In the genomic region with DNA sequence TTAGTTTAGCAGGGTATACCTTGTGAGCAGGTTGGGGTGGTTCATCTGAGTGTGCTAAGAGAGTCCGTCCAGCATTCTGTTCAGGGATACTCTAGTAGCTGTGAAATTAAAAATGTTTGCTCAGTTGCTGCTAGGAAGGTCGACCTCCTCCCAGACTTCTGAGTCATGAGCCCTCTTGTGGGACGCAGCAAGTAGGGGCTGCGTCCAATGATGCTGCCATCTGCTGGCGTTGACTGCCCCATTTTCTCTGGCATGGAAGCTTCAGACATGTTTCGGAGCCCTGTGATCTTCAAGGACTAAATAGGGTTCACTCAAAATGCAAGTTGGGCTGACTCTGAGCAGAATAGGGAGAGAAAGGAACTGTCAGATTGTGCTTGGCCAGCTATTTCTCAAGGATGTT, we compare ENCODE assay signal across 8 cellular contexts.
DNase-seq lines count a peak whose midpoint lies in the region; ATAC-seq and TF ChIP-seq lines count a peak whose summit lies in the region.

No MANE protein-coding gene starts in this region.

- no TSS peak for BruUV-seq in IMR-90 (replicated peaks; lab: Mats Ljungman, UMichigan)

- H4K91ac ChIP-seq in IMR-90 (ENCODE audit: insufficient read depth, low read depth, low read length) = no peak overlapping the region

- POLR2A ChIA-PET in IMR-90 (lab: Charles Lee; ENCODE audit: unreplicated experiment) = no interaction called here

- no peaks in the 10 kb centered on the region; the same call in 1 of the 2 replicates for H3K9me1 ChIP-seq in IMR-90 (ENCODE audit: insufficient read depth, low read length)

- no peak overlapping the region for H3K56ac ChIP-seq in IMR-90 (ENCODE audit: extremely low read depth, insufficient read depth, low read length)

- H3K9me3 ChIP-seq in IMR-90 (ENCODE audit: control insufficient read depth, insufficient read depth, low read length) = peaks cover 7% of the 10 kb centered on the region

- 0 out of 2 replicates have a peak overlapping the region, but pooled peaks have one; percentile 3 for H2AK5ac ChIP-seq in IMR-90 (ENCODE audit: low read depth, low read length)

- peak overlapping the region; percentile 27; the same call in 1 of the 2 replicates for H3K4me2 ChIP-seq in IMR-90 (ENCODE audit: low read depth, low read length)

- DNase-seq in SKM-1 treated with dmso at 0.1 percent for 144 hours (lab: John Stamatoyannopoulos, UW; ENCODE audit: unreplicated experiment) (peak; percentile 2), SKM-1 (lab: John Stamatoyannopoulos, UW; ENCODE audit: unreplicated experiment) (no peak), IMR-90 (peak; percentile 85), foreskin keratinocyte (peak in 1 of 2 donors; percentile 5), skeletal muscle cell (ENCODE audit: low read depth) (peak; percentile 74)
- DNase-seq in activated CD8-positive, alpha-beta memory T cell treated with anti-CD3 and anti-CD28 coated beads, Interleukin-2, amount 50 U/mL, for 4 hours = peak; percentile 42

- in situ Hi-C loops in IMR-90 (cut with MboI; ENCODE audit: low sequenced_read_pairs) = no loop called here

- H2BK120ac ChIP-seq in IMR-90 (ENCODE audit: low read depth, low read length) = peak overlapping the region; percentile 76

- dilution Hi-C loops in IMR-90 (cut with HindIII; ENCODE audit: low sequenced_read_pairs, unreplicated experiment) = no loop called here

- no peak overlapping the region for H2BK5ac ChIP-seq in IMR-90 (ENCODE audit: low read depth, low read length, poor library complexity, severe bottlenecking)

- H2BK15ac ChIP-seq in IMR-90 (ENCODE audit: low read depth, low read length) = 0 out of 3 replicates have a peak overlapping the region, but pooled peaks have one; percentile 5

- H4K8ac ChIP-seq in IMR-90 (ENCODE audit: low read depth in 2 of 2, low read length in 2 of 2) = peak overlapping the region in 1 of 2 experiments; percentile 41; a peak in 1 of 4 replicates

- H3K36me3 ChIP-seq in IMR-90 (ENCODE audit: control insufficient read depth, insufficient read depth, low read length) = no peaks in the 10 kb centered on the region

- CTCF ChIA-PET in IMR-90 (lab: Yijun Ruan, JAX) = interaction anchor here (0.6 to 1.4 kb wide), 9 partner anchors 22 to 785 kb away, joined by 3 to 4 read pairs (median 3); no protein-coding TSS in a partner anchor

- TF ChIP-seq CTCF in IMR-90 (conservative IDR thresholded peaks at IDR 0.05; ENCODE audit: low read depth, low read length) (peak; percentile 74), foreskin keratinocyte (conservative IDR thresholded peaks at IDR 0.05) (peak; percentile 53)

- ATAC-seq in IMR-90 (ENCODE audit: low read depth) (peak; percentile 95), foreskin keratinocyte (peak; percentile 52), HG02798 (IDR thresholded peaks at IDR 0.05; ENCODE audit: poor library complexity, unreplicated experiment) (no peak), GM21526 (IDR thresholded peaks at IDR 0.05; ENCODE audit: low FRiP score, unreplicated experiment) (no peak)

- TF ChIP-seq POLR2A in IMR-90 (IDR thresholded peaks at IDR 0.05; ENCODE audit: low read depth, low read length) = no peak

- no peaks in the 10 kb centered on the region; a peak in 1 of 4 replicates for H3K79me1 ChIP-seq in IMR-90 (ENCODE audit: low read depth in 1 of 2, low read length in 2 of 2)

- peak overlapping the region; percentile 25; the same call in 1 of the 2 replicates for H3K4ac ChIP-seq in IMR-90 (ENCODE audit: low read depth, low read length)

- no peak overlapping the region for H3K18ac ChIP-seq in IMR-90 (ENCODE audit: low read depth, low read length)

- H4K20me1 ChIP-seq in IMR-90 (ENCODE audit: insufficient read depth, low read length) = no peaks in the 10 kb centered on the region

- no peak overlapping the region for H3K14ac ChIP-seq in IMR-90 (replicated peaks; ENCODE audit: low read depth, low read length)

- peak; percentile 76 for TF ChIP-seq RAD21 in IMR-90 (IDR thresholded peaks at IDR 0.05; ENCODE audit: low read length)

- H3K27ac ChIP-seq in IMR-90 (ENCODE audit: insufficient read depth, low read length) = no peak overlapping the region
- H3K27ac ChIP-seq in foreskin keratinocyte = no peak overlapping the region

- H3K9ac ChIP-seq in IMR-90 (ENCODE audit: low read depth, low read length) = no peak overlapping the region

- no peak overlapping the region for H2AK9ac ChIP-seq in IMR-90 (replicated peaks; ENCODE audit: low read depth, low read length, poor library complexity)

- H3K27me3 ChIP-seq in IMR-90 (ENCODE audit: control insufficient read depth, insufficient read depth, low read length) (no peaks in the 10 kb centered on the region), foreskin keratinocyte (no peaks in the 10 kb centered on the region)

- H3K4me3 ChIP-seq in IMR-90 (ENCODE audit: insufficient read depth, low read depth, low read length) (no peak overlapping the region), skeletal muscle cell (ENCODE audit: low read depth, low read length) (no peak overlapping the region)

- H3K4me1 ChIP-seq in IMR-90 (ENCODE audit: control insufficient read depth, insufficient read depth, low read length) = 0 out of 2 replicates have a peak, but pooled peaks cover 2% of the 10 kb centered on the region
- no peaks in the 10 kb centered on the region for H3K4me1 ChIP-seq in foreskin keratinocyte

- peak overlapping the region; percentile 69; the same call in 1 of the 2 replicates for H2BK20ac ChIP-seq in IMR-90 (ENCODE audit: low read depth, low read length)

- H4K5ac ChIP-seq in IMR-90 (ENCODE audit: low read depth, low read length) = no peak overlapping the region

- WGBS in IMR-90 (ENCODE audit: extremely low coverage in 2 of 2, insufficient read length in 1 of 2), 2 experiments = 12% methylated on average over 3 of the region's 6 CpGs; no CpG with 5 or more reads in 1 of the 2 experiments

- H2AFZ ChIP-seq in IMR-90 (replicated peaks; ENCODE audit: low read length, poor library complexity) = peak overlapping the region; percentile 36

- no peak overlapping the region for H3K23ac ChIP-seq in IMR-90 (ENCODE audit: low read depth, low read length)

- intact Hi-C loops in IMR-90 (cut with micrococcal nuclease) = loop anchor here (1.0 to 10.0 kb wide), 2 partner anchors 200 to 416 kb away; a partner anchor contains a TSS

TF ChIP-seq in IMR-90, 13 proteins besides CTCF, POLR2A, EP300 and RAD21:
- no peak for TF ChIP-seq RCOR1 (IDR thresholded peaks at IDR 0.05; ENCODE audit: insufficient replicate concordance, low read length)
- peak; percentile 83 for TF ChIP-seq SMC3 (IDR thresholded peaks at IDR 0.05; ENCODE audit: low read depth, low read length)
- TF ChIP-seq FOS (IDR thresholded peaks at IDR 0.05; ENCODE audit: low read depth, low read length) = no peak
- no peak for TF ChIP-seq BHLHE40 (IDR thresholded peaks at IDR 0.05; ENCODE audit: low read depth, low read length)

Comparison
In these comparisons a context has a peak if more than half of its experiments do, and no peak if none do; other contexts are left out.
1. ATAC-seq: peak in IMR-90 (single experiment) and foreskin keratinocyte (single experiment); none in HG02798 (single experiment) and GM21526 (single experiment).